1 cellular context compared by ENCODE assay signal in the genomic region with DNA sequence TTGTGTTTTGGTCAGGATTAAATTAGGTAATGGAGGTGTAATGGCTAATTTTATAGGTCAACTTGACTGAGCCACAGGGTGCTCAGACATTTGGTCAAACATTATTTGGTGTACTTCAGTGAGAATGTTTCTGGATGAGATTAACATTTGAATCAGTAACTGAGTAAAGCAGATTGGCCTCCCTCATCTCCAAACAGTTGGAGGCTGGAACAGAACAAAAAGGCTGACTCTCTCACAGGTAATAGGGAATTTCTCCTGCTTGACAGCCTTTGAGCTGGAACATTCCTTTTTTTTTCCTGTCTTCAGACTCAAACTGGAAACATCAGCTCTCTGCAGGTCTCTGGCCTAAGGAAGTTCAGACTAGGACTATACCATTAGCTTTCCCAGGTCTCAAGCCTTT.
TF ChIP-seq lines count a peak whose summit lies in the region.

No MANE protein-coding gene starts in this region.

TF ChIP-seq in WTC11, 78 proteins besides CTCF, POLR2A, EP300 and RAD21 (continued from another document):
- TF ChIP-seq, protein P1, sequence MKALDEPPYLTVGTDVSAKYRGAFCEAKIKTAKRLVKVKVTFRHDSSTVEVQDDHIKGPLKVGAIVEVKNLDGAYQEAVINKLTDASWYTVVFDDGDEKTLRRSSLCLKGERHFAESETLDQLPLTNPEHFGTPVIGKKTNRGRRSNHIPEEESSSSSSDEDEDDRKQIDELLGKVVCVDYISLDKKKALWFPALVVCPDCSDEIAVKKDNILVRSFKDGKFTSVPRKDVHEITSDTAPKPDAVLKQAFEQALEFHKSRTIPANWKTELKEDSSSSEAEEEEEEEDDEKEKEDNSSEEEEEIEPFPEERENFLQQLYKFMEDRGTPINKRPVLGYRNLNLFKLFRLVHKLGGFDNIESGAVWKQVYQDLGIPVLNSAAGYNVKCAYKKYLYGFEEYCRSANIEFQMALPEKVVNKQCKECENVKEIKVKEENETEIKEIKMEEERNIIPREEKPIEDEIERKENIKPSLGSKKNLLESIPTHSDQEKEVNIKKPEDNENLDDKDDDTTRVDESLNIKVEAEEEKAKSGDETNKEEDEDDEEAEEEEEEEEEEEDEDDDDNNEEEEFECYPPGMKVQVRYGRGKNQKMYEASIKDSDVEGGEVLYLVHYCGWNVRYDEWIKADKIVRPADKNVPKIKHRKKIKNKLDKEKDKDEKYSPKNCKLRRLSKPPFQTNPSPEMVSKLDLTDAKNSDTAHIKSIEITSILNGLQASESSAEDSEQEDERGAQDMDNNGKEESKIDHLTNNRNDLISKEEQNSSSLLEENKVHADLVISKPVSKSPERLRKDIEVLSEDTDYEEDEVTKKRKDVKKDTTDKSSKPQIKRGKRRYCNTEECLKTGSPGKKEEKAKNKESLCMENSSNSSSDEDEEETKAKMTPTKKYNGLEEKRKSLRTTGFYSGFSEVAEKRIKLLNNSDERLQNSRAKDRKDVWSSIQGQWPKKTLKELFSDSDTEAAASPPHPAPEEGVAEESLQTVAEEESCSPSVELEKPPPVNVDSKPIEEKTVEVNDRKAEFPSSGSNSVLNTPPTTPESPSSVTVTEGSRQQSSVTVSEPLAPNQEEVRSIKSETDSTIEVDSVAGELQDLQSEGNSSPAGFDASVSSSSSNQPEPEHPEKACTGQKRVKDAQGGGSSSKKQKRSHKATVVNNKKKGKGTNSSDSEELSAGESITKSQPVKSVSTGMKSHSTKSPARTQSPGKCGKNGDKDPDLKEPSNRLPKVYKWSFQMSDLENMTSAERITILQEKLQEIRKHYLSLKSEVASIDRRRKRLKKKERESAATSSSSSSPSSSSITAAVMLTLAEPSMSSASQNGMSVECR (CRISPR knock-in tag; IDR thresholded peaks at IDR 0.05; ENCODE audit: borderline replicate concordance), result no peak
